Comparison of ENCODE assay signal across 20 cellular contexts in genomic region chr7:129388353-129389098, GRCh38. TPM values are rescaled to one million over a fixed set of nuclear protein-coding genes. Genes with fewer than 3 reads are reported as not detected.
DNase-seq lines count a peak whose midpoint lies in the region.
"Had no signal": no experiment of that assay in that cellular context is flagged by ENCODE, and none has a peak within 500 bp of the region (broad histone marks: within the 10 kb centered on the region; RNA-seq: fewer than 3 reads in every experiment).

No MANE protein-coding gene starts in this region.

- DNase-seq in RPMI7951 (ENCODE audit: low read depth) (peak; percentile 12), retina (peak; percentile 39), GDM1 (lab: John Stamatoyannopoulos, UW) (no peak), inferior parietal cortex (ENCODE audit: extremely low spot score) (no peak)
- DNase-seq in activated naive CD4-positive, alpha-beta T cell (lab: John Stamatoyannopoulos, UW) = no peak
- DNase-seq: CD4-positive, CD25-positive, alpha-beta regulatory T cell; COR-L47; DMS 273 treated with DMSO at 0.1 percent for 48 hours; DND-41; GM23248; NCI-H1417; NCI-H1694 treated with DMSO at 0.1 percent for 48 hours; NCI-H2081 treated with DMSO at 0.1 percent for 48 hours; NCI-H446; NCI-H526; OCI-M1 had no signal

- H3K27me3 ChIP-seq in layer of hippocampus (ENCODE audit: control insufficient read depth, insufficient read depth, low read length) = no peaks in the 10 kb centered on the region
- H3K27me3 ChIP-seq: SJSA1 had no signal

- peak overlapping the region; percentile 51 for H3K27ac ChIP-seq in cingulate gyrus (ENCODE audit: low read depth, low read length)
- peak overlapping the region; percentile 9 for H3K27ac ChIP-seq in layer of hippocampus (ENCODE audit: low read depth, low read length)
- H3K27ac ChIP-seq: GM23248, KMS-11, SJSA1 had no signal

RNA-seq across cellular contexts. Expression of gene STRIP2, which starts 45.7 kb away (rescaled TPM):
- 6.4 and 7.8 TPM in 2 replicates for total RNA-seq in RPMI7951 (2014; rRNA removed; shearing (Covaris generic))

Comparison
In these comparisons a context has a peak if more than half of its experiments do, and no peak if none do; other contexts are left out.
1. DNase-seq: peak in RPMI7951 (single experiment) and retina (single experiment); none in GDM1 (single experiment), inferior parietal cortex (single experiment) and activated naive CD4-positive, alpha-beta T cell (0 of 4).